In the genomic region with DNA sequence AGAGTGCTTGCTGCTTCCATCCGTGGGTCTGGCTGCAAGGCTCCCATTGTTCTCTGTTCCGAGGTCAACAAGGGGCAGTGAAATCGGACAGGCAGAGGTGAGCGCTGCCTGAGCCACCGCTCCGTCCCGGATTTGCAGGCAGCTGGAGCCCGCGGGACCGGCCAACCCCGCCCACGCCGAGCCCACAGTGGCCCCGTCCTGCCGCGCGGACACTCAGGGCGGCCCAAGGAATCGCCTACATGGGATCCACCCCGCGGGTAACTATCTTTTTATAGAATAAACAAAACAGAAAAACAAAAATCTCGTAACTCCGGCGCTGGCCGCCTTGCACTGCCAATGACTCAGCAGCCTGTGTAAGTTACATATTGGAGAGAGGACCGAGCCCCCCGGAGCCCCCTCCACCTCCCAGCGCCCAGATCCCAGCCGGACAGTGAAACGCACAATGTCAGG, we compare ENCODE assay signal across 7 cellular contexts. TPM values are rescaled to one million over a fixed set of nuclear protein-coding genes. Genes with fewer than 3 reads are reported as not detected.
DNase-seq lines count a peak whose midpoint lies in the region; ATAC-seq, FAIRE-seq and TF ChIP-seq lines count a peak whose summit lies in the region.

No MANE protein-coding gene starts in this region.

- H3K4me3 ChIP-seq in HUES64 (ENCODE audit: low read length) (peak overlapping the region; percentile 74), astrocyte (ENCODE audit: insufficient read depth, low read depth, low read length) (peak overlapping the region; percentile 53), iPS-20b (ENCODE audit: low read length) (peak overlapping the region; percentile 52)

- no peak overlapping the region for H3K27ac ChIP-seq in HUES64 (ENCODE audit: low read depth, low read length)
- no peak overlapping the region for H3K27ac ChIP-seq in astrocyte (ENCODE audit: low read depth, low read length)
- H3K27ac ChIP-seq in iPS-20b (ENCODE audit: low read length): no peak overlapping the region
- H3K27ac ChIP-seq in foreskin keratinocyte: no peak overlapping the region

- H3K9ac ChIP-seq in HUES64 (ENCODE audit: low read depth, low read length): peak overlapping the region; percentile 58
- peak overlapping the region; percentile 58 for H3K9ac ChIP-seq in astrocyte (ENCODE audit: low read length)
- no peak overlapping the region for H3K9ac ChIP-seq in iPS-20b (ENCODE audit: low read depth, low read length)

- H3K27me3 ChIP-seq in HUES64 (ENCODE audit: insufficient read depth, low read length) (peaks cover 33% of the 10 kb centered on the region), astrocyte (ENCODE audit: insufficient read depth, low read length) (no peaks in the 10 kb centered on the region), iPS-20b (ENCODE audit: insufficient read depth, low read length) (peaks cover 59% of the 10 kb centered on the region), foreskin keratinocyte (peaks cover 3% of the 10 kb centered on the region)

- no peak for ATAC-seq in stimulated activated memory B cell treated with anti-CD40 and anti-IgM and Interleukin-4, amounts not matched to agents 10 μg/mL and 1 μg/mL and 100 μg/mL, for 72 hours
- no peak for ATAC-seq in foreskin keratinocyte

- no peaks in the 10 kb centered on the region for H3K9me3 ChIP-seq in HUES64 (ENCODE audit: insufficient read depth, low read depth, low read length)
- no peaks in the 10 kb centered on the region for H3K9me3 ChIP-seq in astrocyte (ENCODE audit: insufficient read depth, low read depth, low read length)
- no peaks in the 10 kb centered on the region for H3K9me3 ChIP-seq in iPS-20b (ENCODE audit: insufficient read depth, low read depth, low read length)

- H3K79me2 ChIP-seq in astrocyte (ENCODE audit: insufficient read depth, low read length): peaks cover 61% of the 10 kb centered on the region

- H3K27me3 Mint-ChIP-seq in astrocyte (ENCODE audit: low read depth, unreplicated experiment): peaks cover 3% of the 10 kb centered on the region
- H3K27me3 Mint-ChIP-seq in stimulated activated memory B cell treated with anti-CD40 and anti-IgM and Interleukin-4, amounts not matched to agents 10 μg/mL and 1 μg/mL and 100 μg/mL, for 72 hours: peaks cover 13% of the 10 kb centered on the region

- H3K36me3 Mint-ChIP-seq in astrocyte (ENCODE audit: low read depth, unreplicated experiment): peaks cover 17% of the 10 kb centered on the region
- peaks cover 9% of the 10 kb centered on the region for H3K36me3 Mint-ChIP-seq in stimulated activated memory B cell treated with anti-CD40 and anti-IgM and Interleukin-4, amounts not matched to agents 10 μg/mL and 1 μg/mL and 100 μg/mL, for 72 hours

- no peak for DNase-seq in astrocyte (ENCODE audit: low read depth)
- DNase-seq in foreskin keratinocyte: no peak
- no peak for DNase-seq in NCI-H82 (lab: John Stamatoyannopoulos, UW)
- DNase-seq in H4 (ENCODE audit: low spot score): no peak

- H2AFZ ChIP-seq in astrocyte (ENCODE audit: low read depth, low read length): peak overlapping the region; percentile 21

- TF ChIP-seq CTCF in astrocyte (IDR thresholded peaks at IDR 0.05; ENCODE audit: insufficient read depth, low read depth, low read length): no peak
- no peak for TF ChIP-seq CTCF in foreskin keratinocyte (conservative IDR thresholded peaks at IDR 0.05)

- H3K36me3 ChIP-seq in HUES64 (ENCODE audit: insufficient read depth, low read length) (peaks cover 15% of the 10 kb centered on the region; the same call in 1 of the 2 replicates), astrocyte (ENCODE audit: insufficient read depth, low read length) (no peaks in the 10 kb centered on the region), iPS-20b (ENCODE audit: insufficient read depth, low read depth, low read length) (no peaks in the 10 kb centered on the region)

- peak overlapping the region; percentile 77 for H3K27ac Mint-ChIP-seq in astrocyte (ENCODE audit: unreplicated experiment)
- H3K27ac Mint-ChIP-seq in stimulated activated memory B cell treated with anti-CD40 and anti-IgM and Interleukin-4, amounts not matched to agents 10 μg/mL and 1 μg/mL and 100 μg/mL, for 72 hours: no peak overlapping the region

- no peak for FAIRE-seq in astrocyte (lab: Jason Lieb, UNC)

- peaks cover 52% of the 10 kb centered on the region for H4K20me1 ChIP-seq in astrocyte (ENCODE audit: insufficient read depth, low read length)

- peaks cover 22% of the 10 kb centered on the region for H3K4me1 Mint-ChIP-seq in astrocyte (ENCODE audit: low read depth, unreplicated experiment)
- peaks cover 40% of the 10 kb centered on the region for H3K4me1 Mint-ChIP-seq in stimulated activated memory B cell treated with anti-CD40 and anti-IgM and Interleukin-4, amounts not matched to agents 10 μg/mL and 1 μg/mL and 100 μg/mL, for 72 hours

- H3K4me1 ChIP-seq in HUES64 (ENCODE audit: insufficient read depth, low read length) (peaks cover 20% of the 10 kb centered on the region), astrocyte (ENCODE audit: insufficient read depth, low read length) (peaks cover 17% of the 10 kb centered on the region), iPS-20b (ENCODE audit: insufficient read depth, low read length) (peaks cover 28% of the 10 kb centered on the region), foreskin keratinocyte (peaks cover 5% of the 10 kb centered on the region)

- H3K4me2 ChIP-seq in astrocyte (ENCODE audit: low read length): peak overlapping the region; percentile 98

- 17% methylated on average over 27 of the region's 30 CpGs for WGBS in HUES64

- no peaks in the 10 kb centered on the region for H3K9me3 Mint-ChIP-seq in astrocyte (ENCODE audit: unreplicated experiment)
- no peaks in the 10 kb centered on the region for H3K9me3 Mint-ChIP-seq in stimulated activated memory B cell treated with anti-CD40 and anti-IgM and Interleukin-4, amounts not matched to agents 10 μg/mL and 1 μg/mL and 100 μg/mL, for 72 hours

- peak overlapping the region; percentile 90 for H3K4me3 Mint-ChIP-seq in astrocyte (ENCODE audit: unreplicated experiment)
- H3K4me3 Mint-ChIP-seq in stimulated activated memory B cell treated with anti-CD40 and anti-IgM and Interleukin-4, amounts not matched to agents 10 μg/mL and 1 μg/mL and 100 μg/mL, for 72 hours: peak overlapping the region; percentile 48

RNA-seq across cellular contexts. Expression of a gene that starts 1.9 kb away (rescaled TPM):
- polyA plus RNA-seq in HUES64 (2013, experiment 1 of 2): 38.5 TPM
- 71.4 TPM for polyA plus RNA-seq in HUES64 (2013, experiment 2 of 2)
- total RNA-seq in astrocyte (112 and 141 TPM in 2 replicates), foreskin keratinocyte (31.1 and 37.9 TPM in 2 replicates)
- 26.0 and 36.0 TPM in 2 replicates for polyA plus RNA-seq in foreskin keratinocyte
- 192 and 240 TPM in 2 replicates for total RNA-seq in H4 (2014; rRNA removed; shearing (Covaris generic))
